Comparison of ENCODE assay signal across 8 cellular contexts in the genomic region with DNA sequence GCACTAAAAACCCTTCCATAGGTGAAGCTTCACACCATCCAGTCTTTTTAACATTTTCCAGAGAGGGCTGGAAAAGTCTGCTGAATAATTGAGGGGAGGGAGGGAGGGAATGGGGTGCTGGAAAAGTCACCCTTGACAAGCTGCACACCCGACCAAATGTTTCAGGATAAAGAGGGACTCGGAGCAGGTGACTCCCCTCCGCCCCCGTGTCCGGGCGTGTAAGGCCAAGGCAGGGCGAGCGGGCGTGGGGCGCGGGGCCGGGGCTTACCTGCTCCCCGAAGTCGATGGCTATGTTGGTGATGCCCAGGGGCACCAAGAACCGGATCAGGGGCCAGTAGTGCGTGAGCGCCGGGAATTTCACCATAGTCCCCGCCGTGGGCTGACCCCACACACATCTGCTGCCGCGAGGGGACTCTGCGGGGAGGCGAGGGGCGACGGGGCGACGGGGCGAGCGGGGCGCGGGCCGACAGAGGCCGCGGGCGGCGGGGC. TPM values are rescaled to one million over a fixed set of nuclear protein-coding genes. Genes with fewer than 3 reads are reported as not detected.
A peak's percentile ranks its signal among the peaks of the same experiment; 100 is the strongest.
DNase-seq lines count a peak whose midpoint lies in the region; ATAC-seq, FAIRE-seq and TF ChIP-seq lines count a peak whose summit lies in the region.

No MANE protein-coding gene starts in this region.

- peaks cover 17% of the 10 kb centered on the region for H3K27me3 Mint-ChIP-seq in Caco-2 (ENCODE audit: insufficient read depth, unreplicated experiment)
- no peaks in the 10 kb centered on the region for H3K27me3 Mint-ChIP-seq in activated T-cell treated with anti-CD3 and anti-CD28 coated beads, Interleukin-2, amount 50 U/mL, for 24 hours

- intact Hi-C loops in Caco-2 (cut with micrococcal nuclease; ENCODE audit: unreplicated experiment): loop anchor here (1.0 to 5.0 kb wide), 2 partner anchors 131 to 144 kb away; no protein-coding TSS in a partner anchor
- intact Hi-C loops in pancreas (cut with DNase I): no loop called here

- POLR2A ChIA-PET in Caco-2 (lab: Charles Lee): no interaction called here

- H3K9me3 Mint-ChIP-seq in Caco-2 (ENCODE audit: unreplicated experiment): no peaks in the 10 kb centered on the region
- no peaks in the 10 kb centered on the region for H3K9me3 Mint-ChIP-seq in activated T-cell treated with anti-CD3 and anti-CD28 coated beads, Interleukin-2, amount 50 U/mL, for 24 hours

- H3K27ac ChIP-seq in pancreas: peak overlapping the region in 3 of 4 donors; percentile 42 to 52 (median 50)

- H3K36me3 ChIP-seq in Caco-2 (ENCODE audit: control insufficient read depth, insufficient read depth, low read length) (no peaks in the 10 kb centered on the region), pancreas (no peaks in the 10 kb centered on the region)

- H3K9me3 ChIP-seq in Caco-2 (no peaks in the 10 kb centered on the region), pancreas (no peaks in the 10 kb centered on the region)

- peaks cover 13% of the 10 kb centered on the region for H3K4me1 Mint-ChIP-seq in Caco-2 (ENCODE audit: low read depth, unreplicated experiment)
- peaks cover 45% of the 10 kb centered on the region for H3K4me1 Mint-ChIP-seq in activated T-cell treated with anti-CD3 and anti-CD28 coated beads, Interleukin-2, amount 50 U/mL, for 24 hours (ENCODE audit: low read depth)

- TF ChIP-seq CTCF in Caco-2 (IDR thresholded peaks at IDR 0.05; ENCODE audit: insufficient read depth in 1 of 2, low read depth in 1 of 2, low read length in 1 of 2, severe bottlenecking in 1 of 2, unreplicated experiment in 1 of 2) (no peak), fibroblast of the aortic adventitia (IDR thresholded peaks at IDR 0.05; ENCODE audit: insufficient read depth, low read length) (no peak), pancreas (IDR thresholded peaks at IDR 0.05) (no peak)

- H3K27me3 ChIP-seq in Caco-2 (replicated peaks; ENCODE audit: control insufficient read depth, insufficient read depth, low read length) (peaks cover 2% of the 10 kb centered on the region), pancreas (no peaks in the 10 kb centered on the region)

- no TSS peak for BruUV-seq in Caco-2 (replicated peaks; lab: Mats Ljungman, UMichigan)

- H3K27ac Mint-ChIP-seq in Caco-2 (ENCODE audit: unreplicated experiment): no peak overlapping the region
- H3K27ac Mint-ChIP-seq in activated T-cell treated with anti-CD3 and anti-CD28 coated beads, Interleukin-2, amount 50 U/mL, for 24 hours: peak overlapping the region; percentile 86

- DNase-seq in Caco-2 (peak in 1 of 2 experiments; percentile 20), fibroblast of the aortic adventitia (ENCODE audit: low read depth) (no peak), pancreas (peak in 5 of 6 donors; percentile 33 to 75 (median 40)), NCI-H526 treated with DMSO at 0.1 percent for 48 hours (lab: John Stamatoyannopoulos, UW) (no peak)
- no peak for DNase-seq in Jurkat, Clone E6-1 (ENCODE audit: low read depth, low spot score)
- DNase-seq in activated T-cell treated with anti-CD3 and anti-CD28 coated beads, Interleukin-2, amount 50 U/mL, for 24 hours: no peak

- no peak for FAIRE-seq in pancreas (lab: Jason Lieb, UNC)

- peak; percentile 33 for ATAC-seq in GM21528 (IDR thresholded peaks at IDR 0.05; ENCODE audit: low FRiP score, unreplicated experiment)
- peak in 3 of 4 donors; percentile 2 to 17 (median 11) for ATAC-seq in pancreas
- no peak for ATAC-seq in GM21367 (IDR thresholded peaks at IDR 0.05; ENCODE audit: unreplicated experiment)

- H3K4me3 ChIP-seq in Caco-2 (ENCODE audit: low read depth, low read length): peak overlapping the region; percentile 50
- H3K4me3 ChIP-seq in Jurkat, Clone E6-1 (ENCODE audit: low read length): peak overlapping the region; percentile 67
- H3K4me3 ChIP-seq in fibroblast of the aortic adventitia (ENCODE audit: low read depth, low read length): peak overlapping the region; percentile 80
- H3K4me3 ChIP-seq in pancreas: peak overlapping the region; percentile 52 to 72 (median 58)

- peak overlapping the region; percentile 70 for H3K4me3 Mint-ChIP-seq in Caco-2 (ENCODE audit: unreplicated experiment)
- peak overlapping the region; percentile 89 for H3K4me3 Mint-ChIP-seq in activated T-cell treated with anti-CD3 and anti-CD28 coated beads, Interleukin-2, amount 50 U/mL, for 24 hours

- WGBS in pancreas, 2 donors: 0 to 1% methylated on average over 32 to 37 of the region's 37 CpGs

- CTCF ChIA-PET in Caco-2 (lab: Charles Lee): interaction anchor here (0.8 to 0.9 kb wide), 2 partner anchors 13 to 1875 kb away, joined by 3 read pairs; no protein-coding TSS in a partner anchor

- H3K36me3 Mint-ChIP-seq in Caco-2 (ENCODE audit: insufficient read depth, unreplicated experiment): peaks cover 6% of the 10 kb centered on the region
- H3K36me3 Mint-ChIP-seq in activated T-cell treated with anti-CD3 and anti-CD28 coated beads, Interleukin-2, amount 50 U/mL, for 24 hours (ENCODE audit: low read depth): peaks cover 17% of the 10 kb centered on the region

- H3K4me1 ChIP-seq in Caco-2 (no peaks in the 10 kb centered on the region), pancreas (peaks cover 0 to 5% (median 3%) of the 10 kb centered on the region in 3 donors)

RNA-seq across cellular contexts. Expression of gene ANKH, which starts 0.5 kb away (rescaled TPM):
- 4.7 and 6.3 TPM in 2 replicates for total RNA-seq in Caco-2 (2022)
- polyA plus RNA-seq in Jurkat, Clone E6-1 (2012; ENCODE audit: insufficient read depth, insufficient read length): 90.1 TPM
- total RNA-seq in fibroblast of the aortic adventitia (ENCODE audit: low replicate concordance): 36.0 and 82.2 TPM in 2 replicates
- total RNA-seq in pancreas: 10 to 100 TPM; 26.9 to 48.6 (median 40.3) TPM
- polyA plus RNA-seq in pancreas: 10 to 100 TPM; 11.8 to 36.0 TPM

Comparison
In these comparisons a context has a peak if more than half of its experiments do, and no peak if none do; other contexts are left out.
1. DNase-seq: peak in pancreas (5 of 6); none in Jurkat, Clone E6-1 (single experiment), activated T-cell treated with anti-CD3 and anti-CD28 coated beads, Interleukin-2, amount 50 U/mL, for 24 hours (single experiment), fibroblast of the aortic adventitia (single experiment) and NCI-H526 treated with DMSO at 0.1 percent for 48 hours (single experiment).
2. Peak in every context shown above with its lines, with median percentiles within 50 percentile points of each other: H3K4me3 ChIP-seq.